Comparison of ENCODE assay signal across 14 cellular contexts in genomic region chr20:44800398-44801046, GRCh38. TPM values are rescaled to one million over a fixed set of nuclear protein-coding genes. Genes with fewer than 3 reads are reported as not detected.
DNase-seq lines count a peak whose midpoint lies in the region; TF ChIP-seq lines count a peak whose summit lies in the region.
"Had no signal": no experiment of that assay in that cellular context is flagged by ENCODE, and none has a peak within 500 bp of the region (broad histone marks: within the 10 kb centered on the region; RNA-seq: fewer than 3 reads in every experiment).

No MANE protein-coding gene starts in this region.

- H3K79me2 ChIP-seq in Loucy (ENCODE audit: insufficient read depth, low read length) = no peaks in the 10 kb centered on the region

- H3K9me3 Mint-ChIP-seq in MCF 10A (ENCODE audit: unreplicated experiment) = no peaks in the 10 kb centered on the region
- no peaks in the 10 kb centered on the region for H3K9me3 Mint-ChIP-seq in osteocyte (ENCODE audit: unreplicated experiment)

- no peak overlapping the region for H3K9ac ChIP-seq in Loucy (ENCODE audit: low read depth, low read length, poor library complexity, severe bottlenecking)

- no peaks in the 10 kb centered on the region for H3K36me3 Mint-ChIP-seq in MCF 10A (ENCODE audit: insufficient read depth, unreplicated experiment)
- no peaks in the 10 kb centered on the region for H3K36me3 Mint-ChIP-seq in osteocyte (ENCODE audit: unreplicated experiment)

- H3F3A ChIP-seq in Loucy (ENCODE audit: low read depth) = no peaks in the 10 kb centered on the region

- H3K4me2 ChIP-seq in Loucy (ENCODE audit: low read depth, low read length, poor library complexity, severe bottlenecking) = no peak overlapping the region

- H3K9me3 ChIP-seq in breast epithelium = no peaks in the 10 kb centered on the region
- no peaks in the 10 kb centered on the region for H3K9me3 ChIP-seq in Loucy (ENCODE audit: insufficient read depth, low read depth, low read length)
- H3K9me3 ChIP-seq: SJSA1, uterus had no signal

- H3K27ac ChIP-seq in breast epithelium (no peak overlapping the region), brain microvascular endothelial cell (no peak overlapping the region)
- H3K27ac ChIP-seq: SJSA1, uterus had no signal

- no peak overlapping the region for H2AFZ ChIP-seq in Loucy (ENCODE audit: low read length)

- DNase-seq in MCF 10A (ENCODE audit: unreplicated experiment) (peak; percentile 20), breast epithelium (ENCODE audit: low spot score in 2 of 2) (no peak), brain microvascular endothelial cell (no peak), osteocyte (ENCODE audit: extremely low spot score, unreplicated experiment) (no peak), DMS114 treated with DMSO at 0.1 percent for 48 hours (lab: John Stamatoyannopoulos, UW; ENCODE audit: unreplicated experiment) (no peak), cerebellar nuclear complex (lab: John Stamatoyannopoulos, UW) (no peak), NCI-H146 treated with DMSO at 0.1 percent for 48 hours (lab: John Stamatoyannopoulos, UW; ENCODE audit: unreplicated experiment) (no peak)
- DNase-seq: activated CD4-positive, alpha-beta T cell treated with anti-CD3 and anti-CD28 coated beads for 4 hours; activated effector memory CD4-positive, alpha-beta T cell treated with anti-CD3 and anti-CD28 coated beads, Interleukin-2, amount 50 U/mL, for 16 hours; GDM1; NCI-H345; uterus had no signal

- H3K9me2 ChIP-seq in Loucy (replicated peaks; ENCODE audit: low read depth, low read length) = no peaks in the 10 kb centered on the region

- no peak overlapping the region for H3K4me3 ChIP-seq in breast epithelium
- no peak overlapping the region for H3K4me3 ChIP-seq in Loucy (ENCODE audit: low read length, poor library complexity, severe bottlenecking)
- H3K4me3 ChIP-seq in brain microvascular endothelial cell (ENCODE audit: low read depth, low read length) = no peak overlapping the region
- H3K4me3 ChIP-seq: SJSA1, uterus had no signal

- H3K4me1 Mint-ChIP-seq in MCF 10A (ENCODE audit: insufficient read depth, unreplicated experiment) (no peaks in the 10 kb centered on the region), osteocyte (ENCODE audit: unreplicated experiment) (peaks cover 2% of the 10 kb centered on the region)

- BruUV-seq in MCF 10A (replicated peaks; lab: Mats Ljungman, UMichigan) = no TSS peak

- CTCF ChIA-PET in MCF 10A (lab: Yijun Ruan, JAX) = interaction anchor here (0.6 to 1.8 kb wide), 4 partner anchors 19 to 490 kb away, joined by 3 to 9 read pairs (median 3); no protein-coding TSS in a partner anchor

- H3K27me3 ChIP-seq in breast epithelium (peaks cover 0 to 8% of the 10 kb centered on the region in 2 donors), Loucy (ENCODE audit: insufficient read depth, low read length, poor library complexity, severe bottlenecking) (no peaks in the 10 kb centered on the region), brain microvascular endothelial cell (replicated peaks) (peaks cover 12% of the 10 kb centered on the region)
- H3K27me3 ChIP-seq: uterus had no signal

- TF ChIP-seq CTCF in MCF 10A (IDR thresholded peaks at IDR 0.05; ENCODE audit: unreplicated experiment) (peak; percentile 23), breast epithelium (IDR thresholded peaks at IDR 0.05) (no peak), Loucy (conservative IDR thresholded peaks at IDR 0.05; ENCODE audit: low read length) (peak; percentile 85), brain microvascular endothelial cell (IDR thresholded peaks at IDR 0.05; ENCODE audit: low read depth, low read length, missing control alignments) (peak; percentile 51), osteocyte (IDR thresholded peaks at IDR 0.05) (peak; percentile 31)

- H3K4me3 Mint-ChIP-seq in MCF 10A (ENCODE audit: unreplicated experiment) (no peak overlapping the region), osteocyte (ENCODE audit: unreplicated experiment) (no peak overlapping the region)

- TF ChIP-seq POLR2A in breast epithelium (IDR thresholded peaks at IDR 0.05) = no peak

- H3K27me3 Mint-ChIP-seq in MCF 10A (ENCODE audit: insufficient read depth, unreplicated experiment) (peaks cover 48% of the 10 kb centered on the region), osteocyte (ENCODE audit: unreplicated experiment) (peaks cover 63% of the 10 kb centered on the region)

- no peaks in the 10 kb centered on the region for H3K4me1 ChIP-seq in breast epithelium
- H3K4me1 ChIP-seq in Loucy (ENCODE audit: insufficient read depth, low read length, poor library complexity, severe bottlenecking) = no peaks in the 10 kb centered on the region
- H3K4me1 ChIP-seq: SJSA1, uterus had no signal

- POLR2A ChIA-PET in MCF 10A (lab: Yijun Ruan, JAX) = interaction anchor here (0.6 to 0.9 kb wide), 2 partner anchors 32 to 85 kb away, joined by 3 read pairs; partner anchors contain the start of gene YWHAB

- in situ Hi-C loops in brain microvascular endothelial cell (cut with HindIII; ENCODE audit: low pct_ligation_motif_present, low sequenced_read_pairs) = no loop called here

- H3K36me3 ChIP-seq in breast epithelium = no peaks in the 10 kb centered on the region
- H3K36me3 ChIP-seq in Loucy (ENCODE audit: insufficient read depth, low read length) = no peaks in the 10 kb centered on the region
- H3K36me3 ChIP-seq in brain microvascular endothelial cell (replicated peaks) = no peaks in the 10 kb centered on the region
- H3K36me3 ChIP-seq: SJSA1, uterus had no signal

- no peak overlapping the region for H3K27ac Mint-ChIP-seq in MCF 10A (ENCODE audit: low read depth, unreplicated experiment)
- H3K27ac Mint-ChIP-seq in osteocyte (ENCODE audit: unreplicated experiment) = no peak overlapping the region

- H4K20me1 ChIP-seq in Loucy (ENCODE audit: insufficient read depth, low read length, poor library complexity, severe bottlenecking) = no peaks in the 10 kb centered on the region

- intact Hi-C loops in MCF 10A (cut with micrococcal nuclease) = no loop called here
- intact Hi-C loops in breast epithelium (cut with DNase I; ENCODE audit: low total_unique reads) = no loop called here

RNA-seq across cellular contexts. Expression of gene RIMS4, which starts 9.8 kb away (rescaled TPM):
- total RNA-seq in MCF 10A (2022) = not detected in 2 replicates
- total RNA-seq in breast epithelium = 1 to 10 TPM in 1 of 3 donors, under 1 TPM in 2; 0.66 to 1.8 (median 0.96) TPM
- total RNA-seq in osteocyte = 0.73 and 0.75 TPM in 2 replicates
- total RNA-seq: SJSA1 had no signal

RNA-seq across cellular contexts. Expression of gene KCNK15, which starts 54.9 kb away (rescaled TPM):
- total RNA-seq in MCF 10A (2022) = 0.93 and 1.4 TPM in 2 replicates
- total RNA-seq in breast epithelium = 1 to 10 TPM; 5.0 to 7.3 (median 5.6) TPM
- 17.5 and 21.5 TPM in 2 replicates for total RNA-seq in osteocyte
- total RNA-seq: SJSA1 had no signal

Comparison
In these comparisons a context has a peak if more than half of its experiments do, and no peak if none do; other contexts are left out.
1. CTCF ChIP-seq: peak in MCF 10A (single experiment), Loucy (single experiment), brain microvascular endothelial cell (single experiment) and osteocyte (single experiment); none in breast epithelium (0 of 3).